In genomic region chr19:40191836-40192646, GRCh38 we compare ENCODE assay signal across 8 cellular contexts. TPM values are rescaled to one million over a fixed set of nuclear protein-coding genes. Genes with fewer than 3 reads are reported as not detected.
DNase-seq lines count a peak whose midpoint lies in the region; ATAC-seq and TF ChIP-seq lines count a peak whose summit lies in the region.

No MANE protein-coding gene starts in this region.

- no peak overlapping the region for H3K27ac Mint-ChIP-seq in MCF 10A (ENCODE audit: low read depth, unreplicated experiment)

- DNase-seq in NCI-H510A (lab: John Stamatoyannopoulos, UW) (peak; percentile 19), NCI-H510A treated with DMSO at 0.1 percent for 48 hours (lab: John Stamatoyannopoulos, UW) (no peak), HFF-Myc (ENCODE audit: extremely low read depth, low read depth) (no peak), MCF 10A (ENCODE audit: unreplicated experiment) (peak; percentile 23), left colon (peak in 1 of 2 donors; percentile 47)
- DNase-seq in stimulated activated naive CD8-positive, alpha-beta T cell treated with anti-CD3 and anti-CD28 coated beads, Interleukin-15, Interleukin-2, amounts not matched to agents 100 U/mL and 50 U/mL, for 24 hours = peak; percentile 39

- peak; percentile 15 for ATAC-seq in left colon
- peak; percentile 17 for ATAC-seq in stimulated activated naive CD8-positive, alpha-beta T cell treated with anti-CD3 and anti-CD28 coated beads, Interleukin-15, Interleukin-2, amounts not matched to agents 100 U/mL and 50 U/mL, for 24 hours
- no peak for ATAC-seq in HG03457 (IDR thresholded peaks at IDR 0.05; ENCODE audit: unreplicated experiment)

- H3K9me3 Mint-ChIP-seq in MCF 10A (ENCODE audit: unreplicated experiment) = no peaks in the 10 kb centered on the region

- peak overlapping the region; percentile 58 for H3K4me3 Mint-ChIP-seq in MCF 10A (ENCODE audit: unreplicated experiment)

- intact Hi-C loops in MCF 10A (cut with micrococcal nuclease) (no loop called here), left colon (cut with DNase I, micrococcal nuclease) (no loop called here)

- H3K36me3 Mint-ChIP-seq in MCF 10A (ENCODE audit: insufficient read depth, unreplicated experiment) = no peaks in the 10 kb centered on the region

- POLR2A ChIA-PET in MCF 10A (lab: Yijun Ruan, JAX) = interaction anchor here (0.6 to 1.5 kb wide), 5 partner anchors 14 to 195 kb away, joined by 3 to 5 read pairs (median 3); partner anchors contain the start of gene ZNF546

- TF ChIP-seq CTCF in HFF-Myc (IDR thresholded peaks at IDR 0.05; ENCODE audit: low read depth, low read length, missing control alignments) (no peak), MCF 10A (IDR thresholded peaks at IDR 0.05; ENCODE audit: unreplicated experiment) (no peak)

- no TSS peak for BruUV-seq in MCF 10A (replicated peaks; lab: Mats Ljungman, UMichigan)

- peaks cover 7% of the 10 kb centered on the region for H3K4me1 Mint-ChIP-seq in MCF 10A (ENCODE audit: insufficient read depth, unreplicated experiment)

- H3K27me3 Mint-ChIP-seq in MCF 10A (ENCODE audit: insufficient read depth, unreplicated experiment) = no peaks in the 10 kb centered on the region

- CTCF ChIA-PET in MCF 10A (lab: Yijun Ruan, JAX) = interaction anchor here (0.5 to 0.7 kb wide), 4 partner anchors 47 to 850 kb away, joined by 3 to 4 read pairs (median 4); partner anchors contain the start of gene SAMD4B

- H3K4me3 ChIP-seq in HFF-Myc (replicated peaks; ENCODE audit: low read depth, low read length) = peak overlapping the region; percentile 85

TF ChIP-seq in PFSK-1, 5 proteins besides CTCF, POLR2A, EP300 and RAD21:
- TF ChIP-seq SIN3A (IDR thresholded peaks at IDR 0.05; ENCODE audit: borderline replicate concordance, insufficient read depth, low read length) = no peak
- no peak for TF ChIP-seq FOXP2 (optimal IDR thresholded peaks at IDR 0.05; ENCODE audit: borderline replicate concordance, extremely low read depth, extremely low read length, insufficient read depth)
- 0 out of 2 replicates have a peak, but pooled peaks have one; percentile 9 for TF ChIP-seq TAF1 (IDR thresholded peaks at IDR 0.05; ENCODE audit: borderline replicate concordance, insufficient read depth, low read length)
- TF ChIP-seq REST (IDR thresholded peaks at IDR 0.05; ENCODE audit: insufficient read depth in 1 of 2, low read depth in 2 of 2, low read length in 2 of 2) = no peak
- peak; percentile 48; the same call in 1 of the 2 replicates for TF ChIP-seq POLR2AphosphoS5 (IDR thresholded peaks at IDR 0.05; ENCODE audit: low read depth, low read length)
TF ChIP-seq in PFSK-1: peak in this region for 2.

RNA-seq across cellular contexts. Expression of gene MAP3K10, which starts 0.8 kb away (rescaled TPM):
- 41.3 TPM for polyA plus RNA-seq in PFSK-1 (2012; ENCODE audit: insufficient read length, low read depth)
- total RNA-seq in MCF 10A (2022) (17.1 and 23.2 TPM in 2 replicates), left colon (10 to 100 TPM; 10.7 to 11.7 TPM)

RNA-seq across cellular contexts. Expression of gene TTC9B, which starts 26.1 kb away (rescaled TPM):
- 10.1 TPM for polyA plus RNA-seq in PFSK-1 (2012; ENCODE audit: insufficient read length, low read depth)
- not detected in 2 replicates for total RNA-seq in MCF 10A (2022)
- under 1 TPM; 0.37 to 0.45 TPM for total RNA-seq in left colon

RNA-seq across cellular contexts. Expression of gene CCNP, which starts 34.4 kb away (rescaled TPM):
- 2.9 TPM for polyA plus RNA-seq in PFSK-1 (2012; ENCODE audit: insufficient read length, low read depth)
- total RNA-seq in MCF 10A (2022) (2.1 and 2.2 TPM in 2 replicates), left colon (under 1 TPM in 1 of 2 donors, not detected in 1; 0.24 TPM)

Comparison
In these comparisons a context has a peak if more than half of its experiments do, and no peak if none do; other contexts are left out.
1. DNase-seq: peak in NCI-H510A (single experiment), MCF 10A (single experiment) and stimulated activated naive CD8-positive, alpha-beta T cell treated with anti-CD3 and anti-CD28 coated beads, Interleukin-15, Interleukin-2, amounts not matched to agents 100 U/mL and 50 U/mL, for 24 hours (single experiment); none in NCI-H510A treated with DMSO at 0.1 percent for 48 hours (single experiment) and HFF-Myc (single experiment).